ENCODE assay signal across 17 cellular contexts in the genomic region with DNA sequence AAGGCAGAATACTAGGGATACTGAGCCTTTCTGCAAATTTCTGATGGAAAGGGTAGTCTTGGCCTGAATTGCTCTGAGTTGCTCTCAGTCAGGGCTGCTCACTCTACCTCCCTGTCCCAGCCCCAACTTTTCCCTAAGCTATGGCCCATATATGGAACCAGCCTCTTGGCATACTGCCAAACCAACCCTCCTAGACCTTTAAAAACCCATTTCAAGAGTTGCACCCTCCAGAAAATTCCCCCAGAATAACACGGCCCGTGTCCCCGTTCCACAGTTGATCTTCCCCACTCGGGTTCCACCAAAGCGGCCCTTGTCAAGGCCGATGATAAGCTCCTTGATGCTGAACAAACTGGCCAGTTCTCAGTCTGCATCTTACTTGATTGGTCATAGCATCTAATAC. TPM values are rescaled to one million over a fixed set of nuclear protein-coding genes. Genes with fewer than 3 reads are reported as not detected.
DNase-seq lines count a peak whose midpoint lies in the region; ATAC-seq and TF ChIP-seq lines count a peak whose summit lies in the region.
"Had no signal": no experiment of that assay in that cellular context is flagged by ENCODE, and none has a peak within 500 bp of the region (broad histone marks: within the 10 kb centered on the region; RNA-seq: fewer than 3 reads in every experiment).

No MANE protein-coding gene starts in this region.

- no peak for TF ChIP-seq CTCF in SK-N-SH (IDR thresholded peaks at IDR 0.05)
- no peak for TF ChIP-seq CTCF in IMR-90 (conservative IDR thresholded peaks at IDR 0.05; ENCODE audit: low read depth, low read length)
- no peak for TF ChIP-seq CTCF in spleen (IDR thresholded peaks at IDR 0.05 in 8 of 11, conservative IDR thresholded peaks at IDR 0.05 in 3 of 11)
- no peak for TF ChIP-seq CTCF in osteocyte (IDR thresholded peaks at IDR 0.05)

- H3K9me3 Mint-ChIP-seq in osteocyte (ENCODE audit: unreplicated experiment), result no peaks in the 10 kb centered on the region
- H3K9me3 Mint-ChIP-seq: CD8-positive, alpha-beta memory T cell; GM23338 had no signal

- no peak overlapping the region for H4K91ac ChIP-seq in IMR-90 (ENCODE audit: insufficient read depth, low read depth, low read length)

- H3K4me1 ChIP-seq in SK-N-SH (ENCODE audit: control insufficient read depth in 1 of 2, insufficient read depth in 2 of 2, low read depth in 1 of 2, low read length in 1 of 2) (peaks cover 0 to 5% of the 10 kb centered on the region in 2 experiments; a peak in 1 of 4 replicates), IMR-90 (ENCODE audit: control insufficient read depth, insufficient read depth, low read length) (no peaks in the 10 kb centered on the region), spleen (peaks cover 0 to 12% (median 7%) of the 10 kb centered on the region in 6 donors)
- H3K4me1 ChIP-seq: Caco-2 had no signal

- H3K4me2 ChIP-seq in SK-N-SH (no peak overlapping the region), IMR-90 (ENCODE audit: low read depth, low read length) (no peak overlapping the region)
- H3K4me2 ChIP-seq: GM23338 had no signal

- H3K9me2 ChIP-seq in SK-N-SH, result no peaks in the 10 kb centered on the region

- H2BK20ac ChIP-seq in IMR-90 (ENCODE audit: low read depth, low read length), result no peak overlapping the region

- H2AK5ac ChIP-seq in IMR-90 (ENCODE audit: low read depth, low read length), result no peak overlapping the region

- H3K14ac ChIP-seq in IMR-90 (replicated peaks; ENCODE audit: low read depth, low read length), result no peak overlapping the region

- peaks cover 3% of the 10 kb centered on the region for H3K4me1 Mint-ChIP-seq in osteocyte (ENCODE audit: unreplicated experiment)

- ATAC-seq in SK-N-SH treated with all-trans-retinoic acid at 6 μM for 48 hours (no peak), IMR-90 (ENCODE audit: low read depth) (no peak), GM21381 (IDR thresholded peaks at IDR 0.05; ENCODE audit: unreplicated experiment) (no peak)
- ATAC-seq: GM23338 had no signal

- H4K5ac ChIP-seq in IMR-90 (ENCODE audit: low read depth, low read length), result no peak overlapping the region

- no peaks in the 10 kb centered on the region for H3K9me1 ChIP-seq in IMR-90 (ENCODE audit: insufficient read depth, low read length)

- no peak overlapping the region for H3K4me3 ChIP-seq in SK-N-SH (ENCODE audit: low read depth in 2 of 2, low read length in 1 of 2)
- no peak overlapping the region for H3K4me3 ChIP-seq in IMR-90 (ENCODE audit: insufficient read depth, low read depth, low read length)
- H3K4me3 ChIP-seq in spleen, result no peak overlapping the region
- H3K4me3 ChIP-seq: BLaER1, GM23338 had no signal

- TF ChIP-seq RAD21 in SK-N-SH (IDR thresholded peaks at IDR 0.05; ENCODE audit: low read length), result no peak
- TF ChIP-seq RAD21 in IMR-90 (IDR thresholded peaks at IDR 0.05; ENCODE audit: low read length), result no peak

- TF ChIP-seq POLR2A in IMR-90 (IDR thresholded peaks at IDR 0.05; ENCODE audit: low read depth, low read length) (no peak), spleen (IDR thresholded peaks at IDR 0.05) (no peak)

- H3K23ac ChIP-seq in IMR-90 (ENCODE audit: low read depth, low read length), result no peak overlapping the region

- no TSS peak for BruUV-seq in IMR-90 (replicated peaks; lab: Mats Ljungman, UMichigan)

- no peak overlapping the region for H2BK15ac ChIP-seq in IMR-90 (ENCODE audit: low read depth, low read length)

- H3K79me1 ChIP-seq in IMR-90 (ENCODE audit: low read depth in 1 of 2, low read length in 2 of 2), result no peaks in the 10 kb centered on the region

- WGBS in SK-N-SH (ENCODE audit: low lambda C conversion rate), result 64% methylated on average over 6 of the region's 6 CpGs
- WGBS in IMR-90 (ENCODE audit: extremely low coverage in 2 of 2, insufficient read length in 1 of 2), 2 experiments, result 63% methylated on average over 6 of the region's 6 CpGs; no CpG with 5 or more reads in 1 of the 2 experiments
- WGBS in spleen, 5 donors, result 79 to 94% (median 91%) methylated on average over 6 of the region's 6 CpGs

- intact Hi-C loops in IMR-90 (cut with micrococcal nuclease), result no loop called here
- intact Hi-C loops in spleen (cut with DNase I; ENCODE audit: low total_unique reads), result no loop called here

- peaks cover 12% of the 10 kb centered on the region for H3K27me3 Mint-ChIP-seq in osteocyte (ENCODE audit: unreplicated experiment)

- no peak overlapping the region for H3K27ac Mint-ChIP-seq in osteocyte (ENCODE audit: unreplicated experiment)
- H3K27ac Mint-ChIP-seq: CD8-positive, alpha-beta memory T cell; GM23338; IgD-negative memory B cell had no signal

- H3K4ac ChIP-seq in IMR-90 (ENCODE audit: low read depth, low read length), result no peak overlapping the region

- H4K20me1 ChIP-seq in SK-N-SH (ENCODE audit: insufficient read depth) (no peaks in the 10 kb centered on the region), IMR-90 (ENCODE audit: insufficient read depth, low read length) (no peaks in the 10 kb centered on the region)
- H4K20me1 ChIP-seq: BLaER1 had no signal

- no peak overlapping the region for H4K8ac ChIP-seq in IMR-90 (ENCODE audit: low read depth in 2 of 2, low read length in 2 of 2)

- H3K27ac ChIP-seq in SK-N-SH (ENCODE audit: low read depth in 2 of 2, low read length in 1 of 2) (no peak overlapping the region), IMR-90 (ENCODE audit: insufficient read depth, low read length) (no peak overlapping the region), caudate nucleus (ENCODE audit: low read depth, low read length) (peak overlapping the region; percentile 6), spleen (no peak overlapping the region)
- H3K27ac ChIP-seq: BLaER1 had no signal

- H3K9me3 ChIP-seq in SK-N-SH, result no peaks in the 10 kb centered on the region
- no peaks in the 10 kb centered on the region for H3K9me3 ChIP-seq in IMR-90 (ENCODE audit: control insufficient read depth, insufficient read depth, low read length)
- no peaks in the 10 kb centered on the region for H3K9me3 ChIP-seq in spleen
- H3K9me3 ChIP-seq: BLaER1, Caco-2 had no signal

- no peak for DNase-seq in SK-N-SH
- no peak for DNase-seq in IMR-90
- no peak for DNase-seq in caudate nucleus (lab: John Stamatoyannopoulos, UW)
- DNase-seq in spleen, result peak; percentile 49
- DNase-seq in osteocyte (ENCODE audit: extremely low spot score, unreplicated experiment), result no peak
- DNase-seq: 8988T; AML-193; Caco-2; CD8-positive, alpha-beta memory T cell; DND-41; GDM1; H7 had no signal

- H2BK5ac ChIP-seq in IMR-90 (ENCODE audit: low read depth, low read length, poor library complexity, severe bottlenecking), result no peak overlapping the region

- CTCF ChIA-PET in SK-N-SH (lab: Yijun Ruan, JAX), result no interaction called here
- CTCF ChIA-PET in IMR-90 (lab: Yijun Ruan, JAX), result no interaction called here

- no peak overlapping the region for H3K4me3 Mint-ChIP-seq in osteocyte (ENCODE audit: unreplicated experiment)
- H3K4me3 Mint-ChIP-seq: CD8-positive, alpha-beta memory T cell; GM23338; IgD-negative memory B cell had no signal

- H3F3A ChIP-seq in SK-N-SH (replicated peaks; ENCODE audit: insufficient read depth), result no peaks in the 10 kb centered on the region

- H3K18ac ChIP-seq in IMR-90 (ENCODE audit: low read depth, low read length), result no peak overlapping the region

- H2AFZ ChIP-seq in SK-N-SH (ENCODE audit: low read depth) (no peak overlapping the region), IMR-90 (replicated peaks; ENCODE audit: low read length, poor library complexity) (peak overlapping the region; percentile 53)
- H2AFZ ChIP-seq: GM23338 had no signal

- dilution Hi-C loops in IMR-90 (cut with HindIII; ENCODE audit: low sequenced_read_pairs, unreplicated experiment), result no loop called here

- H2AK9ac ChIP-seq in IMR-90 (replicated peaks; ENCODE audit: low read depth, low read length, poor library complexity), result no peak overlapping the region

- H3K36me3 ChIP-seq in SK-N-SH (replicated peaks in 1 of 2; ENCODE audit: control insufficient read depth in 1 of 2, insufficient read depth in 2 of 2, low read length in 1 of 2) (no peaks in the 10 kb centered on the region), IMR-90 (ENCODE audit: control insufficient read depth, insufficient read depth, low read length) (no peaks in the 10 kb centered on the region), spleen (no peaks in the 10 kb centered on the region)
- H3K36me3 ChIP-seq: BLaER1 had no signal

- H3K56ac ChIP-seq in IMR-90 (ENCODE audit: extremely low read depth, insufficient read depth, low read length), result no peak overlapping the region

- H3K27me3 ChIP-seq in SK-N-SH (ENCODE audit: insufficient read depth) (no peaks in the 10 kb centered on the region; the same call in 1 of the 2 replicates), IMR-90 (ENCODE audit: control insufficient read depth, insufficient read depth, low read length) (peaks cover 6% of the 10 kb centered on the region), spleen (replicated peaks in 1 of 7) (no peaks in the 10 kb centered on the region)
- H3K27me3 ChIP-seq: BLaER1 had no signal

- in situ Hi-C loops in IMR-90 (cut with MboI; ENCODE audit: low sequenced_read_pairs), result no loop called here

- H3K36me3 Mint-ChIP-seq in osteocyte (ENCODE audit: unreplicated experiment), result no peaks in the 10 kb centered on the region
- H3K36me3 Mint-ChIP-seq: IgD-negative memory B cell had no signal

- H3K79me2 ChIP-seq in SK-N-SH (ENCODE audit: insufficient read depth), result no peaks in the 10 kb centered on the region

- H3K9ac ChIP-seq in SK-N-SH (no peak overlapping the region), IMR-90 (ENCODE audit: low read depth, low read length) (no peak overlapping the region)
- H3K9ac ChIP-seq: BLaER1 had no signal

- no peak for TF ChIP-seq EP300 in SK-N-SH (IDR thresholded peaks at IDR 0.05; ENCODE audit: borderline replicate concordance in 1 of 2, low read depth in 1 of 2, low read length in 1 of 2)

- no peak overlapping the region for H2BK120ac ChIP-seq in IMR-90 (ENCODE audit: low read depth, low read length)

- POLR2A ChIA-PET in SK-N-SH (lab: Yijun Ruan, JAX), result no interaction called here
- POLR2A ChIA-PET in IMR-90 (lab: Charles Lee; ENCODE audit: unreplicated experiment), result interaction anchor here (0.6 kb wide), 1 partner anchor 1094 kb away, joined by 5 read pairs; no protein-coding TSS in a partner anchor

TF ChIP-seq in SK-N-SH, 30 proteins besides CTCF, POLR2A, EP300 and RAD21 (continues in another document):
- TF ChIP-seq NFIC (IDR thresholded peaks at IDR 0.05; ENCODE audit: borderline replicate concordance), result 0 out of 2 replicates have a peak, but pooled peaks have one; percentile 20

RNA-seq across cellular contexts. Expression of a gene that starts 25.4 kb away (rescaled TPM):
- polyA plus RNA-seq in SK-N-SH (2012; rRNA removed), result not detected in 2 replicates
- polyA plus RNA-seq in SK-N-SH (2012; cell fraction: cytosol; rRNA removed), result under 0.01 TPM in 1 of 2 replicates, not detected in the other
- not detected in 2 replicates for polyA plus RNA-seq in SK-N-SH (2012; cell fraction: nucleus; rRNA removed)
- total RNA-seq in IMR-90 (2012; rRNA removed), result not detected in 2 replicates
- not detected in 2 replicates for polyA plus RNA-seq in IMR-90 (2012; rRNA removed)
- polyA plus RNA-seq in IMR-90 (2012; cell fraction: cytosol; rRNA removed), result not detected in 2 replicates
- polyA plus RNA-seq in IMR-90 (2012; cell fraction: nucleus; rRNA removed; ENCODE audit: low replicate concordance), result not detected in 2 replicates
- under 1 TPM in 1 of 7 donors, not detected in 6; 0.14 TPM for total RNA-seq in spleen
- polyA plus RNA-seq in spleen, result not detected
- not detected in 2 replicates for total RNA-seq in osteocyte
- total RNA-seq: CD8-positive, alpha-beta memory T cell had no signal
- polyA plus RNA-seq: CD8-positive, alpha-beta memory T cell; IgD-negative memory B cell had no signal
